Comparison of ENCODE assay signal across 20 cellular contexts in genomic region chr6:19311786-19312185, GRCh38.
A peak's percentile ranks its signal among the peaks of the same experiment; 100 is the strongest.
DNase-seq lines count a peak whose midpoint lies in the region; ATAC-seq and TF ChIP-seq lines count a peak whose summit lies in the region.
"Had no signal": no experiment of that assay in that cellular context is flagged by ENCODE, and none has a peak within 500 bp of the region (broad histone marks: within the 10 kb centered on the region; RNA-seq: fewer than 3 reads in every experiment).

No MANE protein-coding gene starts in this region.

- H3K4me1 Mint-ChIP-seq in type B pancreatic cell (ENCODE audit: unreplicated experiment): peaks cover 29% of the 10 kb centered on the region
- H3K4me1 Mint-ChIP-seq: activated CD4-positive, alpha-beta T cell treated with anti-CD3 and anti-CD28 coated beads, Interleukin-2, amount 10 ng/mL, durations not matched to agents 24 days and 14 days; T-cell had no signal

- no peak overlapping the region for H3K4me3 ChIP-seq in WERI-Rb-1 (ENCODE audit: low read depth, low read length)
- no peak overlapping the region for H3K4me3 ChIP-seq in iPS DF 6.9 (ENCODE audit: low read length)
- H3K4me3 ChIP-seq: GM23248, transverse colon had no signal

- H3K36me3 ChIP-seq in WERI-Rb-1 (no peaks in the 10 kb centered on the region), iPS DF 6.9 (ENCODE audit: control insufficient read depth, insufficient read depth, low read length) (no peaks in the 10 kb centered on the region)
- H3K36me3 ChIP-seq: transverse colon had no signal

- H3K36me3 Mint-ChIP-seq in type B pancreatic cell: no peaks in the 10 kb centered on the region
- H3K36me3 Mint-ChIP-seq: T-cell had no signal

- WGBS in iPS DF 6.9 (ENCODE audit: insufficient coverage, insufficient read length): no CpG with 5 or more reads among the region's 3 CpGs

- peak overlapping the region; percentile 40 for H3K4me3 Mint-ChIP-seq in type B pancreatic cell
- H3K4me3 Mint-ChIP-seq: activated CD4-positive, alpha-beta T cell treated with anti-CD3 and anti-CD28 coated beads, Interleukin-2, amount 10 ng/mL, durations not matched to agents 24 days and 14 days; effector memory CD8-positive, alpha-beta T cell; stimulated activated naive CD8-positive, alpha-beta T cell treated with anti-CD3 and anti-CD28 coated beads, Interleukin-15, Interleukin-2, amounts not matched to agents 100 ng/mL and 50 ng/mL, for 24 hours; T-cell had no signal

- peaks cover 18% of the 10 kb centered on the region for H3K9me3 Mint-ChIP-seq in type B pancreatic cell
- H3K9me3 Mint-ChIP-seq: activated CD4-positive, alpha-beta T cell treated with anti-CD3 and anti-CD28 coated beads, Interleukin-2, amount 10 ng/mL, durations not matched to agents 24 days and 14 days had no signal

- TF ChIP-seq CTCF in WERI-Rb-1 (IDR thresholded peaks at IDR 0.05; ENCODE audit: low read depth, low read length): no peak
- TF ChIP-seq CTCF in type B pancreatic cell (conservative IDR thresholded peaks at IDR 0.05): no peak

- H3K27ac Mint-ChIP-seq in type B pancreatic cell: peak overlapping the region; percentile 14
- H3K27ac Mint-ChIP-seq: activated CD4-positive, alpha-beta T cell treated with anti-CD3 and anti-CD28 coated beads, Interleukin-2, amount 10 ng/mL, durations not matched to agents 24 days and 14 days; effector memory CD8-positive, alpha-beta T cell; stimulated activated naive CD8-positive, alpha-beta T cell treated with anti-CD3 and anti-CD28 coated beads, Interleukin-15, Interleukin-2, amounts not matched to agents 100 ng/mL and 50 ng/mL, for 24 hours; T-cell had no signal

- DNase-seq in NCI-H1417 (lab: John Stamatoyannopoulos, UW) (peak in 2 of 3 experiments; percentile 54 to 87), NCI-H1417 treated with DMSO at 0.1 percent for 48 hours (lab: John Stamatoyannopoulos, UW) (no peak), WERI-Rb-1 (peak; percentile 23), iPS DF 6.9 (ENCODE audit: low read depth, low spot score) (peak; percentile 13), type B pancreatic cell (ENCODE audit: extremely low spot score, unreplicated experiment) (no peak), RPMI8226 (no peak), SKM-1 (lab: John Stamatoyannopoulos, UW; ENCODE audit: unreplicated experiment) (no peak)
- DNase-seq: activated CD4-positive, alpha-beta T cell treated with anti-CD3 and anti-CD28 coated beads, Interleukin-2, amount 10 ng/mL, durations not matched to agents 24 days and 14 days; activated effector memory CD4-positive, alpha-beta T cell treated with Interleukin-2 at 50 U/mL for 16 hours; central memory CD4-positive, alpha-beta T cell; effector memory CD8-positive, alpha-beta T cell; GDM1; GM23248; NCI-H1436 treated with DMSO at 0.1 percent for 48 hours; SHP77 treated with DMSO at 0.1 percent for 48 hours; stimulated activated CD4-positive, alpha-beta T cell treated with anti-CD3 and anti-CD28 coated beads, Interleukin-1b, Interleukin-23, amount 100 ng/mL, for 48 hours; T-cell; transverse colon had no signal

- H3K4me1 ChIP-seq in iPS DF 6.9 (ENCODE audit: control insufficient read depth, insufficient read depth, low read length): peaks cover 6% of the 10 kb centered on the region; the same call in 1 of the 2 replicates
- H3K4me1 ChIP-seq: transverse colon had no signal

- peak overlapping the region; percentile 63 for H3K27ac ChIP-seq in WERI-Rb-1
- no peak overlapping the region for H3K27ac ChIP-seq in iPS DF 6.9 (ENCODE audit: low read length)
- H3K27ac ChIP-seq: GM23248, transverse colon had no signal

- H3K27me3 ChIP-seq in WERI-Rb-1 (ENCODE audit: insufficient read depth, low read depth, severe bottlenecking): no peaks in the 10 kb centered on the region
- no peaks in the 10 kb centered on the region for H3K27me3 ChIP-seq in iPS DF 6.9 (ENCODE audit: control insufficient read depth, insufficient read depth, low read length)
- H3K27me3 ChIP-seq: transverse colon had no signal

- H3K9me3 ChIP-seq in WERI-Rb-1 (ENCODE audit: severe bottlenecking) (no peaks in the 10 kb centered on the region), iPS DF 6.9 (ENCODE audit: control insufficient read depth, insufficient read depth, low read length) (no peaks in the 10 kb centered on the region)
- H3K9me3 ChIP-seq: transverse colon had no signal

- no peaks in the 10 kb centered on the region for H3K27me3 Mint-ChIP-seq in type B pancreatic cell
- H3K27me3 Mint-ChIP-seq: activated CD4-positive, alpha-beta T cell treated with anti-CD3 and anti-CD28 coated beads, Interleukin-2, amount 10 ng/mL, durations not matched to agents 24 days and 14 days; effector memory CD8-positive, alpha-beta T cell; stimulated activated naive CD8-positive, alpha-beta T cell treated with anti-CD3 and anti-CD28 coated beads, Interleukin-15, Interleukin-2, amounts not matched to agents 100 ng/mL and 50 ng/mL, for 24 hours; T-cell had no signal

- ATAC-seq in GM18502 (IDR thresholded peaks at IDR 0.05; ENCODE audit: poor library complexity, unreplicated experiment): no peak
- ATAC-seq: effector memory CD8-positive, alpha-beta T cell; T-cell had no signal

Comparison
In these comparisons a context has a peak if more than half of its experiments do, and no peak if none do; other contexts are left out.
1. DNase-seq: peak in NCI-H1417 (2 of 3), WERI-Rb-1 (single experiment) and iPS DF 6.9 (single experiment); none in NCI-H1417 treated with DMSO at 0.1 percent for 48 hours (single experiment), type B pancreatic cell (single experiment), RPMI8226 (single experiment) and SKM-1 (single experiment).